In genomic region chr10:112024079-112024478, GRCh38 we compare ENCODE assay signal across 1 cellular context.
TF ChIP-seq lines count a peak whose summit lies in the region.

No MANE protein-coding gene starts in this region.

TF ChIP-seq in A549, 52 proteins besides CTCF, POLR2A, EP300 and RAD21 (continued from another document):
- TF ChIP-seq, protein P1, sequence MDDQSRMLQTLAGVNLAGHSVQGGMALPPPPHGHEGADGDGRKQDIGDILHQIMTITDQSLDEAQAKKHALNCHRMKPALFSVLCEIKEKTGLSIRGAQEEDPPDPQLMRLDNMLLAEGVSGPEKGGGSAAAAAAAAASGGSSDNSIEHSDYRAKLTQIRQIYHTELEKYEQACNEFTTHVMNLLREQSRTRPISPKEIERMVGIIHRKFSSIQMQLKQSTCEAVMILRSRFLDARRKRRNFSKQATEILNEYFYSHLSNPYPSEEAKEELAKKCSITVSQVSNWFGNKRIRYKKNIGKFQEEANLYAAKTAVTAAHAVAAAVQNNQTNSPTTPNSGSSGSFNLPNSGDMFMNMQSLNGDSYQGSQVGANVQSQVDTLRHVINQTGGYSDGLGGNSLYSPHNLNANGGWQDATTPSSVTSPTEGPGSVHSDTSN (IDR thresholded peaks at IDR 0.05), result no peak
- TF ChIP-seq CHD4 (IDR thresholded peaks at IDR 0.05; ENCODE audit: borderline replicate concordance) (no peak), KDM1A (IDR thresholded peaks at IDR 0.05; ENCODE audit: low read depth) (no peak)
